In the genomic region with DNA sequence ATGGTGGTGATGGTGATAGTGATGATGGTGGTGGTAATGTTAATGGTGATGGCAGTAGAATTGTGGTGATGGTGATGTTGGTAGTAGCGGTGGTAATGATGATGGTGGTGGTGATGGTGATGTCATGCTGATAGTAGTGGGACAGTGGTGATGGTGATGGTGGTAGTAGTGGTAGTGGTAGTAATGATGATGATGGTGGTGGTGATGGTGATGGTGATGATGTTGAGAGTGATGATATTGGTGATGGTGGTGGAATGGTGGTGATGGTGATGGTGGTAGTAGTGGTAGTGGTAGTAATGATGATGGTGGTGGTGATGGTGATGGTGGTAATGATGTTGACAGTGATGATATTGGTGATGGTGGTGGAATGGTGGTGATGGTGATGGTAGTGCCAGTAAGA, we compare ENCODE assay signal across 1 cellular context.
TF ChIP-seq lines count a peak whose summit lies in the region.

No MANE protein-coding gene starts in this region.

TF ChIP-seq in SK-N-SH, 30 proteins besides CTCF, POLR2A, EP300 and RAD21 (continued from another document):
- TF ChIP-seq, protein P1, sequence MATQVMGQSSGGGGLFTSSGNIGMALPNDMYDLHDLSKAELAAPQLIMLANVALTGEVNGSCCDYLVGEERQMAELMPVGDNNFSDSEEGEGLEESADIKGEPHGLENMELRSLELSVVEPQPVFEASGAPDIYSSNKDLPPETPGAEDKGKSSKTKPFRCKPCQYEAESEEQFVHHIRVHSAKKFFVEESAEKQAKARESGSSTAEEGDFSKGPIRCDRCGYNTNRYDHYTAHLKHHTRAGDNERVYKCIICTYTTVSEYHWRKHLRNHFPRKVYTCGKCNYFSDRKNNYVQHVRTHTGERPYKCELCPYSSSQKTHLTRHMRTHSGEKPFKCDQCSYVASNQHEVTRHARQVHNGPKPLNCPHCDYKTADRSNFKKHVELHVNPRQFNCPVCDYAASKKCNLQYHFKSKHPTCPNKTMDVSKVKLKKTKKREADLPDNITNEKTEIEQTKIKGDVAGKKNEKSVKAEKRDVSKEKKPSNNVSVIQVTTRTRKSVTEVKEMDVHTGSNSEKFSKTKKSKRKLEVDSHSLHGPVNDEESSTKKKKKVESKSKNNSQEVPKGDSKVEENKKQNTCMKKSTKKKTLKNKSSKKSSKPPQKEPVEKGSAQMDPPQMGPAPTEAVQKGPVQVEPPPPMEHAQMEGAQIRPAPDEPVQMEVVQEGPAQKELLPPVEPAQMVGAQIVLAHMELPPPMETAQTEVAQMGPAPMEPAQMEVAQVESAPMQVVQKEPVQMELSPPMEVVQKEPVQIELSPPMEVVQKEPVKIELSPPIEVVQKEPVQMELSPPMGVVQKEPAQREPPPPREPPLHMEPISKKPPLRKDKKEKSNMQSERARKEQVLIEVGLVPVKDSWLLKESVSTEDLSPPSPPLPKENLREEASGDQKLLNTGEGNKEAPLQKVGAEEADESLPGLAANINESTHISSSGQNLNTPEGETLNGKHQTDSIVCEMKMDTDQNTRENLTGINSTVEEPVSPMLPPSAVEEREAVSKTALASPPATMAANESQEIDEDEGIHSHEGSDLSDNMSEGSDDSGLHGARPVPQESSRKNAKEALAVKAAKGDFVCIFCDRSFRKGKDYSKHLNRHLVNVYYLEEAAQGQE (IDR thresholded peaks at IDR 0.05; ENCODE audit: low read depth, low read length): no peak
- no peak for TF ChIP-seq YY1 (IDR thresholded peaks at IDR 0.05; ENCODE audit: low read depth)
